Comparison of ENCODE assay signal across 14 cellular contexts in the genomic region with DNA sequence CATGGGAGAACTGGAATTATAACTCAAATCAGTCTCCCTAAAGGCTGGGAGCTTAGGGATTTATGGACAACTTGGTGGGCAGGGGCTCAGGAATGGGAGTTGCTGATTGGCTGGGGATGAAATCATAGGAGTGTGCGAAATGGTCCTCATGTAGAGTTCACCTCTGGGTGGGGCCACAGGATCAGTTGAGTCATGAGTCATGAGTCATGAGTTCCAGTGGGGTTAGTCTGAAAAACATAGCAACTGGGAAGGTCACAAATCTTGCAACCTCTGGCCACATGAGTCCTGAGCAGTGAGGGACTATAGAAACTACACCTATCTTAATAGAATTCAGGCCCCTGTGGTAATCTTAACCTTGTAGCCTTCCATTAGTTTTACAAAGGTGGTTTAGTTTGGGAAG.
DNase-seq lines count a peak whose midpoint lies in the region; ATAC-seq and TF ChIP-seq lines count a peak whose summit lies in the region.
"Had no signal": no experiment of that assay in that cellular context is flagged by ENCODE, and none has a peak within 500 bp of the region (broad histone marks: within the 10 kb centered on the region; RNA-seq: fewer than 3 reads in every experiment).

No MANE protein-coding gene starts in this region.

- CTCF ChIA-PET in A673 (lab: Charles Lee) = no interaction called here
- CTCF ChIA-PET in HCT116 (lab: Charles Lee) = no interaction called here
- CTCF ChIA-PET in RWPE1 (lab: Yijun Ruan, JAX) = interaction anchor here (0.6 kb wide), 1 partner anchor 101 kb away, joined by 8 read pairs; no protein-coding TSS in a partner anchor

- intact Hi-C loops in A673 (cut with micrococcal nuclease; ENCODE audit: unreplicated experiment) = no loop called here
- intact Hi-C loops in HCT116 (cut with micrococcal nuclease) = no loop called here
- intact Hi-C loops in tibial artery (cut with DNase I; ENCODE audit: low total_unique reads) = no loop called here

- H3K27me3 ChIP-seq in A673 (replicated peaks; ENCODE audit: insufficient read depth, low read depth, low read length, poor library complexity) (no peaks in the 10 kb centered on the region), HCT116 (ENCODE audit: insufficient read depth, low read length) (no peaks in the 10 kb centered on the region), tibial artery (no peaks in the 10 kb centered on the region)

- TF ChIP-seq POLR2A in HCT116 (IDR thresholded peaks at IDR 0.05; ENCODE audit: borderline replicate concordance, extremely low read depth, insufficient read depth, insufficient read length) = no peak

- ATAC-seq in HCT116 (peak; percentile 86), HG02840 (IDR thresholded peaks at IDR 0.05; ENCODE audit: low FRiP score, unreplicated experiment) (no peak), HG03135 (IDR thresholded peaks at IDR 0.05; ENCODE audit: unreplicated experiment) (no peak)

- RAD21 ChIA-PET in HCT116 (lab: Charles Lee; ENCODE audit: low non-redundant PET in 1 of 2, low total read pairs in 2 of 2, uncharacterized antibody in 2 of 2, unreplicated experiment in 2 of 2) = no interaction called here

- H3K4me3 ChIP-seq in A673 (ENCODE audit: low read depth, low read length, poor library complexity, severe bottlenecking) = no peak overlapping the region
- no peak overlapping the region for H3K4me3 ChIP-seq in HCT116 (replicated peaks in 1 of 2; ENCODE audit: low read depth in 1 of 2, low read length in 2 of 2)
- H3K4me3 ChIP-seq in tibial artery = no peak overlapping the region
- H3K4me3 ChIP-seq: HAP-1 had no signal

- peak overlapping the region; percentile 25 for H2AFZ ChIP-seq in HCT116 (ENCODE audit: low read depth, low read length, poor library complexity, severe bottlenecking)

- POLR2A ChIA-PET in A673 (lab: Charles Lee; ENCODE audit: low non-redundant PET) (no interaction called here), HCT116 (lab: Charles Lee) (no interaction called here), RWPE1 (lab: Yijun Ruan, JAX; ENCODE audit: low non-redundant PET) (no interaction called here)

- no peaks in the 10 kb centered on the region for H3K36me3 ChIP-seq in A673 (ENCODE audit: insufficient read depth, low read length, poor library complexity, severe bottlenecking)
- H3K36me3 ChIP-seq in HCT116 (ENCODE audit: control insufficient read depth in 1 of 2, insufficient read depth in 2 of 2, low read length in 2 of 2) = no peaks in the 10 kb centered on the region
- no peaks in the 10 kb centered on the region for H3K36me3 ChIP-seq in tibial artery
- H3K36me3 ChIP-seq: HAP-1 had no signal

- no peak overlapping the region for H3K9ac ChIP-seq in HCT116 (ENCODE audit: low read length)

- no peaks in the 10 kb centered on the region for H4K20me1 ChIP-seq in HCT116 (ENCODE audit: insufficient read depth)

- no peaks in the 10 kb centered on the region for H3K79me2 ChIP-seq in HCT116 (ENCODE audit: insufficient read depth, low read length)

- H3K4me1 ChIP-seq in A673 (ENCODE audit: insufficient read depth, low read length, poor library complexity, severe bottlenecking) = no peaks in the 10 kb centered on the region
- peaks cover 0 to 11% of the 10 kb centered on the region in 2 experiments; a peak in 2 of 4 replicates for H3K4me1 ChIP-seq in HCT116 (ENCODE audit: control insufficient read depth in 1 of 2, insufficient read depth in 2 of 2, low read length in 2 of 2)
- no peaks in the 10 kb centered on the region for H3K4me1 ChIP-seq in tibial artery

- no peaks in the 10 kb centered on the region for H3K9me2 ChIP-seq in HCT116 (ENCODE audit: insufficient read depth)

- BruUV-seq in A673 (replicated peaks; lab: Mats Ljungman, UMichigan) (no TSS peak), HCT116 (replicated peaks; lab: Mats Ljungman, UMichigan) (no TSS peak)

- no peak for TF ChIP-seq CTCF in A673 (conservative IDR thresholded peaks at IDR 0.05; ENCODE audit: low read depth, low read length)
- TF ChIP-seq CTCF in HCT116 (IDR thresholded peaks at IDR 0.05 in 2 of 3, conservative IDR thresholded peaks at IDR 0.05 in 1 of 3; ENCODE audit: borderline replicate concordance in 1 of 3, insufficient read depth in 1 of 3, low read depth in 2 of 3, low read length in 2 of 3) = no peak
- TF ChIP-seq CTCF in RWPE1 (conservative IDR thresholded peaks at IDR 0.05; ENCODE audit: low read depth) = no peak
- TF ChIP-seq CTCF in tibial artery (IDR thresholded peaks at IDR 0.05) = no peak

- DNase-seq in A673 (ENCODE audit: low spot score) (peak; percentile 4), HCT116 (ENCODE audit: low read depth, low spot score) (peak; percentile 62), RWPE1 (ENCODE audit: low spot score) (peak; percentile 49), fibroblast of gingiva (ENCODE audit: low read depth) (peak; percentile 22), retina (no peak), tibial artery (no peak)
- DNase-seq: activated naive CD4-positive, alpha-beta T cell treated with Interleukin-2 at 50 U/mL for 16 hours; foreskin melanocyte; islet precursor cell; stimulated activated CD4-positive, alpha-beta T cell treated with anti-CD3 and anti-CD28 coated beads, Interleukin-4, amount 100 ng/mL, for 1 hour; stimulated activated naive CD4-positive, alpha-beta T cell had no signal

- H3K4me2 ChIP-seq in HCT116 (ENCODE audit: low read length) = peak overlapping the region; percentile 45

- TF ChIP-seq RAD21 in HCT116 (IDR thresholded peaks at IDR 0.05; ENCODE audit: low read depth) = peak; percentile 41

- H3K9me3 ChIP-seq in A673 (ENCODE audit: low read depth, low read length, poor library complexity, severe bottlenecking) = no peaks in the 10 kb centered on the region
- no peaks in the 10 kb centered on the region for H3K9me3 ChIP-seq in HCT116 (ENCODE audit: control insufficient read depth in 1 of 2, insufficient read depth in 1 of 2, low read depth in 1 of 2, low read length in 2 of 2)
- no peaks in the 10 kb centered on the region for H3K9me3 ChIP-seq in tibial artery
- H3K9me3 ChIP-seq: HAP-1 had no signal

- H3K27ac ChIP-seq in A673 (ENCODE audit: low read depth, low read length, poor library complexity, severe bottlenecking) (no peak overlapping the region), HCT116 (ENCODE audit: low read depth, low read length) (no peak overlapping the region), RWPE1 (peak overlapping the region; percentile 27; the same call in 1 of the 2 replicates), tibial artery (no peak overlapping the region)

TF ChIP-seq in HCT116, 20 proteins besides CTCF, POLR2A, EP300 and RAD21:
- TF ChIP-seq, protein P1, sequence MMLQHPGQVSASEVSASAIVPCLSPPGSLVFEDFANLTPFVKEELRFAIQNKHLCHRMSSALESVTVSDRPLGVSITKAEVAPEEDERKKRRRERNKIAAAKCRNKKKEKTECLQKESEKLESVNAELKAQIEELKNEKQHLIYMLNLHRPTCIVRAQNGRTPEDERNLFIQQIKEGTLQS (IDR thresholded peaks at IDR 0.05) = no peak
- TF ChIP-seq ELF1 (IDR thresholded peaks at IDR 0.05; ENCODE audit: borderline replicate concordance, low read depth) (no peak), FOSL1 (IDR thresholded peaks at IDR 0.05; ENCODE audit: low read depth) (peak; percentile 88), SP1 (IDR thresholded peaks at IDR 0.05; ENCODE audit: low read depth) (peak; percentile 55), CBX3 (IDR thresholded peaks at IDR 0.05; ENCODE audit: low read depth) (peak; percentile 82; the same call in 1 of the 2 replicates), JUND (IDR thresholded peaks at IDR 0.05) (peak; percentile 84), SRF (IDR thresholded peaks at IDR 0.05; ENCODE audit: low read depth) (0 out of 2 replicates have a peak, but pooled peaks have one; percentile 23)
- TF ChIP-seq, protein P2, sequence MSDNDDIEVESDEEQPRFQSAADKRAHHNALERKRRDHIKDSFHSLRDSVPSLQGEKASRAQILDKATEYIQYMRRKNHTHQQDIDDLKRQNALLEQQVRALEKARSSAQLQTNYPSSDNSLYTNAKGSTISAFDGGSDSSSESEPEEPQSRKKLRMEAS (IDR thresholded peaks at IDR 0.05) = peak; percentile 41; the same call in 1 of the 2 replicates

Comparison
In these comparisons a context has a peak if more than half of its experiments do, and no peak if none do; other contexts are left out.
1. DNase-seq: peak in A673 (single experiment), HCT116 (single experiment), RWPE1 (single experiment) and fibroblast of gingiva (single experiment); none in retina (single experiment) and tibial artery (0 of 2).